Comparison of ENCODE assay signal across 8 cellular contexts in genomic region chr10:119290301-119291036, GRCh38.
DNase-seq lines count a peak whose midpoint lies in the region; ATAC-seq, FAIRE-seq and TF ChIP-seq lines count a peak whose summit lies in the region.
"Had no signal": no experiment of that assay in that cellular context is flagged by ENCODE, and none has a peak within 500 bp of the region (broad histone marks: within the 10 kb centered on the region; RNA-seq: fewer than 3 reads in every experiment).

No MANE protein-coding gene starts in this region.

- H3K4me3 ChIP-seq in Panc1 (ENCODE audit: low read depth in 2 of 2, low read length in 2 of 2) (no peak overlapping the region), gastroesophageal sphincter (no peak overlapping the region), retinal pigment epithelial cell (ENCODE audit: low read length) (no peak overlapping the region), Peyer's patch (no peak overlapping the region)

- H3K27ac ChIP-seq in Panc1 (ENCODE audit: low read length), result peak overlapping the region; percentile 39; the same call in 1 of the 2 replicates
- peak overlapping the region in 2 of 4 donors; percentile 51 to 76 for H3K27ac ChIP-seq in gastroesophageal sphincter
- peak overlapping the region in 2 of 4 donors; percentile 28 to 63 for H3K27ac ChIP-seq in Peyer's patch

- H3K36me3 ChIP-seq in Panc1 (ENCODE audit: control insufficient read depth, insufficient read depth, low read length) (no peaks in the 10 kb centered on the region), gastroesophageal sphincter (no peaks in the 10 kb centered on the region), Peyer's patch (no peaks in the 10 kb centered on the region)

- no peak for TF ChIP-seq EP300 in gastroesophageal sphincter (IDR thresholded peaks at IDR 0.05)

- peak; percentile 43 for ATAC-seq in Panc1
- ATAC-seq in gastroesophageal sphincter, result peak; percentile 66

- intact Hi-C loops in Panc1 (cut with micrococcal nuclease; ENCODE audit: unreplicated experiment), result loop anchor here (5.0 kb wide), 1 partner anchor 83 kb away; the partner anchor contains the start of gene GRK5

- DNase-seq in EL (peak; percentile 18), Panc1 (ENCODE audit: low read depth, low spot score) (no peak), retinal pigment epithelial cell (ENCODE audit: low read depth) (no peak), Peyer's patch (no peak), frontal cortex (ENCODE audit: low spot score in 2 of 2) (no peak)
- DNase-seq in central memory CD4-positive, alpha-beta T cell, result no peak
- DNase-seq: NCI-H2171 had no signal

- H3K27me3 ChIP-seq in Panc1 (ENCODE audit: control insufficient read depth, insufficient read depth, low read length) (no peaks in the 10 kb centered on the region), gastroesophageal sphincter (no peaks in the 10 kb centered on the region), Peyer's patch (no peaks in the 10 kb centered on the region)

- TF ChIP-seq POLR2A in gastroesophageal sphincter (IDR thresholded peaks at IDR 0.05) (no peak), Peyer's patch (IDR thresholded peaks at IDR 0.05) (no peak)

- no peaks in the 10 kb centered on the region for H3K9me3 ChIP-seq in Panc1 (ENCODE audit: control insufficient read depth, insufficient read depth, low read depth, low read length)
- H3K9me3 ChIP-seq in gastroesophageal sphincter, result no peaks in the 10 kb centered on the region
- H3K9me3 ChIP-seq in Peyer's patch, result no peaks in the 10 kb centered on the region

- WGBS in gastroesophageal sphincter (ENCODE audit: low coverage in 1 of 2), 2 donors, result 54 to 55% methylated on average over 6 to 10 of the region's 12 CpGs

- FAIRE-seq in frontal cortex (lab: Jason Lieb, UNC), result no peak

- BruUV-seq in Panc1 (replicated peaks; lab: Mats Ljungman, UMichigan), result no TSS peak

- TF ChIP-seq CTCF in Panc1 (IDR thresholded peaks at IDR 0.05), result no peak
- TF ChIP-seq CTCF in gastroesophageal sphincter (IDR thresholded peaks at IDR 0.05), result peak in 1 of 4 experiments; percentile 12
- TF ChIP-seq CTCF in retinal pigment epithelial cell (conservative IDR thresholded peaks at IDR 0.05; ENCODE audit: low read depth, low read length), result peak; percentile 36
- peak in 1 of 6 experiments; percentile 21 for TF ChIP-seq CTCF in Peyer's patch (IDR thresholded peaks at IDR 0.05)

- POLR2A ChIA-PET in Panc1 (lab: Charles Lee), result interaction anchor here (0.5 to 0.7 kb wide), 2 partner anchors 20 to 79 kb away, joined by 3 to 6 read pairs; no protein-coding TSS in a partner anchor

- in situ Hi-C loops in Panc1 (cut with HindIII; ENCODE audit: low pct_unique_long_range_greater_than_20kb, low sequenced_read_pairs), result no loop called here

- H3K4me1 ChIP-seq in Panc1 (ENCODE audit: control insufficient read depth, insufficient read depth, low read length), result peaks cover 48% of the 10 kb centered on the region
- peaks cover 8 to 79% (median 56%) of the 10 kb centered on the region in 3 donors for H3K4me1 ChIP-seq in gastroesophageal sphincter
- H3K4me1 ChIP-seq in Peyer's patch, result peaks cover 0 to 61% (median 4%) of the 10 kb centered on the region in 4 donors

- CTCF ChIA-PET in Panc1 (lab: Charles Lee), result interaction anchor here (0.6 to 1.0 kb wide), 5 partner anchors 9 to 189 kb away, joined by 3 to 8 read pairs (median 5); no protein-coding TSS in a partner anchor
